Comparison of ENCODE assay signal across 19 cellular contexts in the genomic region with DNA sequence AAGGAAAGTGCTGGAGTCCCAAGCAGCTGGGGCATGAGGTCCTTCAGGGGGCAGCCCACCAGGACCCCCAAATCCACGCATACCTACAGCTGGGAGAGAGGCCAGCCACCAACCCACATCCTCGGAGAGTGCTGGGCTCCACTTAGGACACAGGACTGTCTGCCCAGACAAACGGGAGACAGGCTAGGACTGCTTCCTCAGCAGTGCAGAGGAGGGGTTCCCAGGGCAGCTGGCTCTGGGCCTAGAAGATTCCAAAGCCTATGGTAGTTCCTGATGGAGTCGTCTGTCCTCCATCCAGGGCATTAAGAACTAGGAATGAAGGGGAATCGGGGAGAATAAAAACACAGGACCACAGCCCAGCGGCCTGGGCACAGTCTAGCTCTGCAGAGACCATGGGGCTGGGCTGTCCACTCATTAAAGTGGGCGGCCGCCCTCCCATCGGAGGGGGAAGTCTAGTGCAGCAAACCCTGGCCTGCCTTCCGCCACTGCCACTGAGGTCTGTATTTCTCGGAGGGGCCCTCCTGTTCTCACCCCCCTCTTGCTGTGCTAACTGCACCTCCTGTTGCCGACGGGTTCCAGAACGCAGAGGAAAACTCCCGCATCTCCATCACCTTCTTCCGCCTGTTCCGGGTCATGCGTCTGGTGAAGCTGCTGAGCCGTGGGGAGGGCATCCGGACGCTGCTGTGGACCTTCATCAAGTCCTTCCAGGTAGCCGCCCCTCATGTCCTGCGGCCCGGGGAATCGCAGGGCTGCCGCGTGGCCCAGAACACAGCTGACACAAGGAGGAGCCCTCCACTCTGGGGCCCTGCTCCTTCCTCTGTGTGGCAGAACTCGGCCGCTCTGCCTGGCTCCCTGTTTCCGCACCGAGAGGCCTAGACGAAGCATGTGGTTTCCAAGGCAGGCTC.
DNase-seq lines count a peak whose midpoint lies in the region; ATAC-seq and TF ChIP-seq lines count a peak whose summit lies in the region.
"Had no signal": no experiment of that assay in that cellular context is flagged by ENCODE, and none has a peak within 500 bp of the region (broad histone marks: within the 10 kb centered on the region; RNA-seq: fewer than 3 reads in every experiment).

No MANE protein-coding gene starts in this region.

- H4K20me1 ChIP-seq in BLaER1: no peaks in the 10 kb centered on the region

- peak; percentile 16 for DNase-seq in WTC11 (ENCODE audit: low spot score)
- no peak for DNase-seq in left lobe of liver (ENCODE audit: low spot score)
- DNase-seq in sigmoid colon: no peak
- DNase-seq in D341Med (ENCODE audit: low spot score): no peak
- DNase-seq: EL, H7, Karpas-422, MG63, NCI-H1092, NCI-H146, NCI-H2081 treated with DMSO at 0.1 percent for 48 hours, NCI-H2227 treated with DMSO at 0.1 percent for 48 hours, NCI-H524 had no signal

- H3K4me1 ChIP-seq in BLaER1 (peaks cover 23% of the 10 kb centered on the region), sigmoid colon (peaks cover 0 to 27% (median 21%) of the 10 kb centered on the region in 4 donors)

- no peak overlapping the region for H3K4me3 ChIP-seq in BLaER1
- no peak overlapping the region for H3K4me3 ChIP-seq in sigmoid colon
- H3K4me3 ChIP-seq: MG63 had no signal

- H3K9ac ChIP-seq in BLaER1: no peak overlapping the region

- H3K9me3 Mint-ChIP-seq in WTC11: no peaks in the 10 kb centered on the region
- H3K9me3 Mint-ChIP-seq in activated T-helper 17 cell treated with anti-CD3 and anti-CD28 coated beads, Interleukin-2, amount 50 U/mL, for 72 hours: no peaks in the 10 kb centered on the region

- H3K36me3 Mint-ChIP-seq in WTC11: no peaks in the 10 kb centered on the region
- no peaks in the 10 kb centered on the region for H3K36me3 Mint-ChIP-seq in activated T-helper 17 cell treated with anti-CD3 and anti-CD28 coated beads, Interleukin-2, amount 50 U/mL, for 72 hours (ENCODE audit: low read depth)

- H3K4me2 ChIP-seq in BLaER1: peak overlapping the region; percentile 66; the same call in 1 of the 2 replicates

- TF ChIP-seq CTCF in WTC11 (IDR thresholded peaks at IDR 0.05): no peak
- no peak for TF ChIP-seq CTCF in sigmoid colon (IDR thresholded peaks at IDR 0.05)

- no peaks in the 10 kb centered on the region for H3K27me3 ChIP-seq in BLaER1
- H3K27me3 ChIP-seq in sigmoid colon: no peaks in the 10 kb centered on the region
- H3K27me3 ChIP-seq: MG63 had no signal

- no peaks in the 10 kb centered on the region for H3K27me3 Mint-ChIP-seq in WTC11 (ENCODE audit: low read depth)
- peaks cover 25% of the 10 kb centered on the region for H3K27me3 Mint-ChIP-seq in activated T-helper 17 cell treated with anti-CD3 and anti-CD28 coated beads, Interleukin-2, amount 50 U/mL, for 72 hours

- H3K4me1 Mint-ChIP-seq in WTC11: no peaks in the 10 kb centered on the region
- no peaks in the 10 kb centered on the region for H3K4me1 Mint-ChIP-seq in activated T-helper 17 cell treated with anti-CD3 and anti-CD28 coated beads, Interleukin-2, amount 50 U/mL, for 72 hours

- no peaks in the 10 kb centered on the region for H3K36me3 ChIP-seq in BLaER1
- H3K36me3 ChIP-seq in sigmoid colon: peaks cover 13 to 50% (median 37%) of the 10 kb centered on the region in 4 donors
- H3K36me3 ChIP-seq: MG63 had no signal

- POLR2A ChIA-PET in WTC11 (lab: Charles Lee): no interaction called here

- TF ChIP-seq EP300 in sigmoid colon (IDR thresholded peaks at IDR 0.05): no peak

- ATAC-seq in WTC11 (no peak), left lobe of liver (peak; percentile 35), GM19395 (IDR thresholded peaks at IDR 0.05; ENCODE audit: unreplicated experiment) (no peak), GM18498 (IDR thresholded peaks at IDR 0.05; ENCODE audit: unreplicated experiment) (no peak)
- no peak for ATAC-seq in activated T-helper 17 cell treated with anti-CD3 and anti-CD28 coated beads, Interleukin-2, amount 50 U/mL, for 72 hours (replicated peaks)
- ATAC-seq: Right ventricle myocardium inferior had no signal

- CTCF ChIA-PET in WTC11 (lab: Charles Lee): interaction anchor here (1.0 to 3.8 kb wide), 6 partner anchors 10 to 291 kb away, joined by 3 to 38 read pairs (median 6); no protein-coding TSS in a partner anchor

- no peak for TF ChIP-seq POLR2A in sigmoid colon (IDR thresholded peaks at IDR 0.05)

- 83 to 87% methylated on average over 32 of the region's 32 CpGs for WGBS in sigmoid colon, 2 donors

- intact Hi-C loops in sigmoid colon (cut with DNase I): no loop called here

- H3K9me3 ChIP-seq in BLaER1: no peaks in the 10 kb centered on the region
- no peaks in the 10 kb centered on the region for H3K9me3 ChIP-seq in sigmoid colon
- H3K9me3 ChIP-seq: MG63 had no signal

- H3K27ac ChIP-seq in BLaER1 (no peak overlapping the region), sigmoid colon (peak overlapping the region in 3 of 4 donors; percentile 46 to 57 (median 49))
- H3K27ac ChIP-seq: C4-2B had no signal

- no peak overlapping the region for H3K4me3 Mint-ChIP-seq in WTC11
- no peak overlapping the region for H3K4me3 Mint-ChIP-seq in activated T-helper 17 cell treated with anti-CD3 and anti-CD28 coated beads, Interleukin-2, amount 50 U/mL, for 72 hours

- no peak overlapping the region; the same call in 1 of the 2 replicates for H3K27ac Mint-ChIP-seq in WTC11
- no peak overlapping the region for H3K27ac Mint-ChIP-seq in activated T-helper 17 cell treated with anti-CD3 and anti-CD28 coated beads, Interleukin-2, amount 50 U/mL, for 72 hours

TF ChIP-seq in WTC11, 78 proteins besides CTCF, POLR2A, EP300 and RAD21:
- TF ChIP-seq, protein P1, sequence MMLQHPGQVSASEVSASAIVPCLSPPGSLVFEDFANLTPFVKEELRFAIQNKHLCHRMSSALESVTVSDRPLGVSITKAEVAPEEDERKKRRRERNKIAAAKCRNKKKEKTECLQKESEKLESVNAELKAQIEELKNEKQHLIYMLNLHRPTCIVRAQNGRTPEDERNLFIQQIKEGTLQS (CRISPR knock-in tag; conservative IDR thresholded peaks at IDR 0.05): no peak
- TF ChIP-seq, protein P2, sequence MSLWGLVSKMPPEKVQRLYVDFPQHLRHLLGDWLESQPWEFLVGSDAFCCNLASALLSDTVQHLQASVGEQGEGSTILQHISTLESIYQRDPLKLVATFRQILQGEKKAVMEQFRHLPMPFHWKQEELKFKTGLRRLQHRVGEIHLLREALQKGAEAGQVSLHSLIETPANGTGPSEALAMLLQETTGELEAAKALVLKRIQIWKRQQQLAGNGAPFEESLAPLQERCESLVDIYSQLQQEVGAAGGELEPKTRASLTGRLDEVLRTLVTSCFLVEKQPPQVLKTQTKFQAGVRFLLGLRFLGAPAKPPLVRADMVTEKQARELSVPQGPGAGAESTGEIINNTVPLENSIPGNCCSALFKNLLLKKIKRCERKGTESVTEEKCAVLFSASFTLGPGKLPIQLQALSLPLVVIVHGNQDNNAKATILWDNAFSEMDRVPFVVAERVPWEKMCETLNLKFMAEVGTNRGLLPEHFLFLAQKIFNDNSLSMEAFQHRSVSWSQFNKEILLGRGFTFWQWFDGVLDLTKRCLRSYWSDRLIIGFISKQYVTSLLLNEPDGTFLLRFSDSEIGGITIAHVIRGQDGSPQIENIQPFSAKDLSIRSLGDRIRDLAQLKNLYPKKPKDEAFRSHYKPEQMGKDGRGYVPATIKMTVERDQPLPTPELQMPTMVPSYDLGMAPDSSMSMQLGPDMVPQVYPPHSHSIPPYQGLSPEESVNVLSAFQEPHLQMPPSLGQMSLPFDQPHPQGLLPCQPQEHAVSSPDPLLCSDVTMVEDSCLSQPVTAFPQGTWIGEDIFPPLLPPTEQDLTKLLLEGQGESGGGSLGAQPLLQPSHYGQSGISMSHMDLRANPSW (CRISPR knock-in tag; conservative IDR thresholded peaks at IDR 0.05; ENCODE audit: low read depth): no peak
- TF ChIP-seq NR2C2 (CRISPR knock-in tag; IDR thresholded peaks at IDR 0.05) (no peak), ZNF138 (CRISPR knock-in tag; conservative IDR thresholded peaks at IDR 0.05) (no peak), ZNF416 (CRISPR knock-in tag; IDR thresholded peaks at IDR 0.05) (no peak), ZNF263 (CRISPR knock-in tag; IDR thresholded peaks at IDR 0.05; ENCODE audit: low read depth) (no peak), TEAD1 (CRISPR knock-in tag; IDR thresholded peaks at IDR 0.05) (no peak), NFE2L1 (CRISPR knock-in tag; IDR thresholded peaks at IDR 0.05) (no peak), ELF4 (CRISPR knock-in tag; IDR thresholded peaks at IDR 0.05; ENCODE audit: low read depth) (no peak), TCF7 (CRISPR knock-in tag; IDR thresholded peaks at IDR 0.05; ENCODE audit: low read depth) (no peak)
- TF ChIP-seq, protein P3, sequence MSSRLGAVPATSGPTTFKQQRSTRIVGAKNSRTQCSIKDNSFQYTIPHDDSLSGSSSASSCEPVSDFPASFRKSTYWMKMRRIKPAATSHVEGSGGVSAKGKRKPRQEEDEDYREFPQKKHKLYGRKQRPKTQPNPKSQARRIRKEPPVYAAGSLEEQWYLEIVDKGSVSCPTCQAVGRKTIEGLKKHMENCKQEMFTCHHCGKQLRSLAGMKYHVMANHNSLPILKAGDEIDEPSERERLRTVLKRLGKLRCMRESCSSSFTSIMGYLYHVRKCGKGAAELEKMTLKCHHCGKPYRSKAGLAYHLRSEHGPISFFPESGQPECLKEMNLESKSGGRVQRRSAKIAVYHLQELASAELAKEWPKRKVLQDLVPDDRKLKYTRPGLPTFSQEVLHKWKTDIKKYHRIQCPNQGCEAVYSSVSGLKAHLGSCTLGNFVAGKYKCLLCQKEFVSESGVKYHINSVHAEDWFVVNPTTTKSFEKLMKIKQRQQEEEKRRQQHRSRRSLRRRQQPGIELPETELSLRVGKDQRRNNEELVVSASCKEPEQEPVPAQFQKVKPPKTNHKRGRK (CRISPR knock-in tag; IDR thresholded peaks at IDR 0.05; ENCODE audit: borderline replicate concordance): no peak
- TF ChIP-seq, protein P4, sequence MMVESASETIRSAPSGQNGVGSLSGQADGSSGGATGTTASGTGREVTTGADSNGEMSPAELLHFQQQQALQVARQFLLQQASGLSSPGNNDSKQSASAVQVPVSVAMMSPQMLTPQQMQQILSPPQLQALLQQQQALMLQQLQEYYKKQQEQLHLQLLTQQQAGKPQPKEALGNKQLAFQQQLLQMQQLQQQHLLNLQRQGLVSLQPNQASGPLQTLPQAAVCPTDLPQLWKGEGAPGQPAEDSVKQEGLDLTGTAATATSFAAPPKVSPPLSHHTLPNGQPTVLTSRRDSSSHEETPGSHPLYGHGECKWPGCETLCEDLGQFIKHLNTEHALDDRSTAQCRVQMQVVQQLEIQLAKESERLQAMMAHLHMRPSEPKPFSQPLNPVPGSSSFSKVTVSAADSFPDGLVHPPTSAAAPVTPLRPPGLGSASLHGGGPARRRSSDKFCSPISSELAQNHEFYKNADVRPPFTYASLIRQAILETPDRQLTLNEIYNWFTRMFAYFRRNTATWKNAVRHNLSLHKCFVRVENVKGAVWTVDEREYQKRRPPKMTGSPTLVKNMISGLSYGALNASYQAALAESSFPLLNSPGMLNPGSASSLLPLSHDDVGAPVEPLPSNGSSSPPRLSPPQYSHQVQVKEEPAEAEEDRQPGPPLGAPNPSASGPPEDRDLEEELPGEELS (CRISPR knock-in tag; IDR thresholded peaks at IDR 0.05): no peak
TF ChIP-seq in WTC11: peak in this region for 0.
